23 cellular contexts compared by ENCODE assay signal in the genomic region with DNA sequence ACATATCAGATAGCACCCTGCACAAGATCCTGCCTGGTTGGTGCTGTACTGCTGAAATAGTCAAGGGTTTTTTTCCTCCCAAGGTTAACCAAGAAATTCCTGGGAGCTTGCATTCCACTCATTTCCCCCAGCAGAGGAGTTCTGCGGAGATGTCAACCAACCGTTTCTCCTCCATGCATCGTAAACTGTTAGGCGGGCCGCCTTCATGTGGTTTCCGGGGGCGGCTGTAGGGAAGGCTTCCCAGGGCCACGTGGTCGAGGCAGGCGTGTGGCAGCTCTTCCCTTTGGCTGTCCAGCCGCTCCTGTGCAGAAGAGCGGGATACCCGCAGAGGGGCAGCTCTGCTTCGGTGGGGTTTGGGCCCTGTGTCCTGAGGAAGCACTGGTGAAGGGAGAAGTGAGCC.
A peak's percentile ranks its signal among the peaks of the same experiment; 100 is the strongest.
DNase-seq lines count a peak whose midpoint lies in the region; ATAC-seq and TF ChIP-seq lines count a peak whose summit lies in the region.
"Had no signal": no experiment of that assay in that cellular context is flagged by ENCODE, and none has a peak within 500 bp of the region (broad histone marks: within the 10 kb centered on the region; RNA-seq: fewer than 3 reads in every experiment).

No MANE protein-coding gene starts in this region.

- no peak for TF ChIP-seq POLR2A in gastroesophageal sphincter (IDR thresholded peaks at IDR 0.05)

- H3K4me1 Mint-ChIP-seq in activated naive CD8-positive, alpha-beta T cell treated with anti-CD3 and anti-CD28 coated beads, Interleukin-2, amount 10 ng/mL, durations not matched to agents 7 days and 5 days = peaks cover 16% of the 10 kb centered on the region
- H3K4me1 Mint-ChIP-seq in activated naive CD8-positive, alpha-beta T cell treated with anti-CD3 and anti-CD28 coated beads for 36 hours = peaks cover 11% of the 10 kb centered on the region

- H3K36me3 Mint-ChIP-seq in activated naive CD8-positive, alpha-beta T cell treated with anti-CD3 and anti-CD28 coated beads, Interleukin-2, amount 10 ng/mL, durations not matched to agents 7 days and 5 days = peaks cover 30% of the 10 kb centered on the region
- peaks cover 4% of the 10 kb centered on the region for H3K36me3 Mint-ChIP-seq in activated naive CD8-positive, alpha-beta T cell treated with anti-CD3 and anti-CD28 coated beads for 36 hours

- H3K27me3 ChIP-seq in gastroesophageal sphincter = no peaks in the 10 kb centered on the region
- H3K27me3 ChIP-seq: stomach, vagina had no signal

- in situ Hi-C loops in astrocyte of the spinal cord (cut with HindIII; ENCODE audit: low sequenced_read_pairs) = no loop called here

- POLR2A ChIA-PET in activated naive CD8-positive, alpha-beta T cell treated with anti-CD3 and anti-CD28 coated beads, Interleukin-2, amount 10 ng/mL, durations not matched to agents 7 days and 5 days (lab: Charles Lee) = no interaction called here

- TF ChIP-seq EP300 in gastroesophageal sphincter (IDR thresholded peaks at IDR 0.05) = no peak

- H3K27ac ChIP-seq in gastroesophageal sphincter = no peak overlapping the region
- H3K27ac ChIP-seq: A549, stomach, vagina had no signal

- no peak for DNase-seq in activated naive CD8-positive, alpha-beta T cell treated with anti-CD3 and anti-CD28 coated beads, Interleukin-2, amount 10 ng/mL, durations not matched to agents 7 days and 5 days
- DNase-seq in activated naive CD8-positive, alpha-beta T cell treated with anti-CD3 and anti-CD28 coated beads for 36 hours = no peak
- DNase-seq in Jurkat, Clone E6-1 (ENCODE audit: low read depth, low spot score) = peak; percentile 83
- DNase-seq in astrocyte of the spinal cord (ENCODE audit: low read depth, low spot score) (peak; percentile 76), renal cortical epithelial cell (ENCODE audit: low read depth) (peak; percentile 88), Ammon's horn (ENCODE audit: low spot score) (no peak)
- DNase-seq: activated CD4-positive, alpha-beta T cell treated with anti-CD3 and anti-CD28 coated beads for 48 hours; Caco-2; caudate nucleus; effector CD8-positive, alpha-beta T cell; GOT3; MV-4-11; NCI-H2029 treated with DMSO at 0.1 percent for 48 hours; NCI-H510A; SHP77 treated with DMSO at 0.1 percent for 48 hours; stomach had no signal

- no peaks in the 10 kb centered on the region for H3K4me1 ChIP-seq in gastroesophageal sphincter
- H3K4me1 ChIP-seq: A549, Caco-2, stomach, vagina had no signal

- H3K4me3 Mint-ChIP-seq in activated naive CD8-positive, alpha-beta T cell treated with anti-CD3 and anti-CD28 coated beads, Interleukin-2, amount 10 ng/mL, durations not matched to agents 7 days and 5 days = peak overlapping the region; percentile 8
- H3K4me3 Mint-ChIP-seq in activated naive CD8-positive, alpha-beta T cell treated with anti-CD3 and anti-CD28 coated beads for 36 hours = no peak overlapping the region
- H3K4me3 Mint-ChIP-seq: nephron had no signal

- peak; percentile 35 for ATAC-seq in activated naive CD8-positive, alpha-beta T cell treated with anti-CD3 and anti-CD28 coated beads, Interleukin-2, amount 10 ng/mL, durations not matched to agents 7 days and 5 days (ENCODE audit: low read depth)
- ATAC-seq in HG03520 (IDR thresholded peaks at IDR 0.05; ENCODE audit: unreplicated experiment) (no peak), gastroesophageal sphincter (no peak)
- ATAC-seq: A549 had no signal

- peak overlapping the region; percentile 8 for H3K4me3 ChIP-seq in Jurkat, Clone E6-1 (ENCODE audit: low read length)
- H3K4me3 ChIP-seq in astrocyte of the spinal cord (ENCODE audit: low read depth, low read length) = no peak overlapping the region
- H3K4me3 ChIP-seq in gastroesophageal sphincter = no peak overlapping the region
- H3K4me3 ChIP-seq: A549, lung, stomach, vagina had no signal

- peaks cover 0 to 96% of the 10 kb centered on the region in 2 donors for H3K36me3 ChIP-seq in gastroesophageal sphincter

- TF ChIP-seq CTCF in astrocyte of the spinal cord (IDR thresholded peaks at IDR 0.05; ENCODE audit: low read depth, low read length) (no peak), gastroesophageal sphincter (IDR thresholded peaks at IDR 0.05) (no peak)

- 78 to 100% methylated on average over 3 to 4 of the region's 14 CpGs for WGBS in gastroesophageal sphincter (ENCODE audit: low coverage in 1 of 2), 2 donors

- no peaks in the 10 kb centered on the region for H3K27me3 Mint-ChIP-seq in activated naive CD8-positive, alpha-beta T cell treated with anti-CD3 and anti-CD28 coated beads, Interleukin-2, amount 10 ng/mL, durations not matched to agents 7 days and 5 days
- H3K27me3 Mint-ChIP-seq in activated naive CD8-positive, alpha-beta T cell treated with anti-CD3 and anti-CD28 coated beads for 36 hours = no peaks in the 10 kb centered on the region

- H3K9me3 Mint-ChIP-seq in activated naive CD8-positive, alpha-beta T cell treated with anti-CD3 and anti-CD28 coated beads, Interleukin-2, amount 10 ng/mL, durations not matched to agents 7 days and 5 days = peaks cover 4% of the 10 kb centered on the region
- peaks cover 3% of the 10 kb centered on the region for H3K9me3 Mint-ChIP-seq in activated naive CD8-positive, alpha-beta T cell treated with anti-CD3 and anti-CD28 coated beads for 36 hours

- H3K27ac Mint-ChIP-seq in activated naive CD8-positive, alpha-beta T cell treated with anti-CD3 and anti-CD28 coated beads, Interleukin-2, amount 10 ng/mL, durations not matched to agents 7 days and 5 days = peak overlapping the region; percentile 23
- no peak overlapping the region for H3K27ac Mint-ChIP-seq in activated naive CD8-positive, alpha-beta T cell treated with anti-CD3 and anti-CD28 coated beads for 36 hours
- H3K27ac Mint-ChIP-seq: activated naive CD4-positive, alpha-beta T cell treated with anti-CD3 and anti-CD28 coated beads, Interleukin-2, amount 50 U/mL, for 72 hours; nephron had no signal

- H3K9me3 ChIP-seq in gastroesophageal sphincter = no peaks in the 10 kb centered on the region
- H3K9me3 ChIP-seq: A549, Caco-2, stomach, vagina had no signal

Comparison
In these comparisons a context has a peak if more than half of its experiments do, and no peak if none do; other contexts are left out.
1. DNase-seq: peak in Jurkat, Clone E6-1 (single experiment), astrocyte of the spinal cord (single experiment) and renal cortical epithelial cell (single experiment); none in activated naive CD8-positive, alpha-beta T cell treated with anti-CD3 and anti-CD28 coated beads, Interleukin-2, amount 10 ng/mL, durations not matched to agents 7 days and 5 days (single experiment), activated naive CD8-positive, alpha-beta T cell treated with anti-CD3 and anti-CD28 coated beads for 36 hours (single experiment) and Ammon's horn (single experiment).